11 cellular contexts compared by ENCODE assay signal in the genomic region with DNA sequence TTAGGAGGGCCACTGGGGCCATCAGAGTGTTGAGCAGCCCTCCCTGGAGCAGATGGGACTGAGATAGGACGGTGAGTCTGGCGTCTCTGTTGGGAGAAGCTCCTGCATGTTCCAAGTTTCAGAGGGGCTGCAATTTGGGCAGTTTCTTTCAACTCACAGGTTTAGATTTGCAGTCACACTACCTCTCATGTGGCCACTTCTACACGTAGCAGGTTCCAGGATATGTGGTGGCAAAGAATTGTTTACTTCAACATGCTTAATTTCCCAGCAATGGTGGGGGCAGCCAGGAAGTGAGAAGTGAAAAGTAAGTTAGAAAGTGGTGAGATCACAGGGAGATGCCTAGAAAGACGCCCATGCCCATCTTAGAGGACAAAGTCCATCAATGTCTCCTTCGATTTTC. TPM values are rescaled to one million over a fixed set of nuclear protein-coding genes. Genes with fewer than 3 reads are reported as not detected.
DNase-seq lines count a peak whose midpoint lies in the region; ATAC-seq and TF ChIP-seq lines count a peak whose summit lies in the region.
"Had no signal": no experiment of that assay in that cellular context is flagged by ENCODE, and none has a peak within 500 bp of the region (broad histone marks: within the 10 kb centered on the region; RNA-seq: fewer than 3 reads in every experiment).

No MANE protein-coding gene starts in this region.

- H3K4me3 ChIP-seq in CD8-positive, alpha-beta memory T cell (ENCODE audit: low read length) = peak overlapping the region; percentile 32
- H3K4me3 ChIP-seq in adrenal gland = no peak overlapping the region
- H3K4me3 ChIP-seq: skin epidermis had no signal

- no peaks in the 10 kb centered on the region for H3K9me3 Mint-ChIP-seq in CD8-positive, alpha-beta memory T cell
- no peaks in the 10 kb centered on the region for H3K9me3 Mint-ChIP-seq in activated T-helper 17 cell treated with anti-CD3 and anti-CD28 coated beads, Interleukin-2, amount 50 U/mL, for 72 hours
- H3K9me3 Mint-ChIP-seq in naive thymus-derived CD8-positive, alpha-beta T cell = peaks cover 0 to 1% (median 0%) of the 10 kb centered on the region in 9 donors

- peak overlapping the region; percentile 84 to 97 (median 88) for H3K27ac Mint-ChIP-seq in CD8-positive, alpha-beta memory T cell
- peak overlapping the region; percentile 95 for H3K27ac Mint-ChIP-seq in activated T-helper 17 cell treated with anti-CD3 and anti-CD28 coated beads, Interleukin-2, amount 50 U/mL, for 72 hours
- H3K27ac Mint-ChIP-seq in naive thymus-derived CD8-positive, alpha-beta T cell = peak overlapping the region; percentile 82 to 98 (median 93)

- TF ChIP-seq POLR2A in adrenal gland (IDR thresholded peaks at IDR 0.05) = no peak

- TF ChIP-seq CTCF in adrenal gland (IDR thresholded peaks at IDR 0.05) = no peak

- no peaks in the 10 kb centered on the region for H3K36me3 ChIP-seq in CD8-positive, alpha-beta memory T cell (ENCODE audit: insufficient read depth, low read length)
- H3K36me3 ChIP-seq in adrenal gland (replicated peaks in 1 of 2) = no peaks in the 10 kb centered on the region
- H3K36me3 ChIP-seq: BE2C had no signal

- H3K4me1 ChIP-seq in CD8-positive, alpha-beta memory T cell (ENCODE audit: insufficient read depth, low read length) = peaks cover 100% of the 10 kb centered on the region
- H3K4me1 ChIP-seq in adrenal gland (replicated peaks in 1 of 2) = peaks cover 6 to 18% of the 10 kb centered on the region in 2 donors
- H3K4me1 ChIP-seq: BE2C had no signal

- CTCF ChIA-PET in CD8-positive, alpha-beta memory T cell (lab: Charles Lee) = interaction anchor here (0.8 to 1.6 kb wide), 7 partner anchors 8 to 351 kb away, joined by 3 to 5 read pairs (median 3); no protein-coding TSS in a partner anchor

- peaks cover 19 to 39% (median 20%) of the 10 kb centered on the region in 3 donors for H3K36me3 Mint-ChIP-seq in CD8-positive, alpha-beta memory T cell
- H3K36me3 Mint-ChIP-seq in activated T-helper 17 cell treated with anti-CD3 and anti-CD28 coated beads, Interleukin-2, amount 50 U/mL, for 72 hours (ENCODE audit: low read depth) = peaks cover 99% of the 10 kb centered on the region
- H3K36me3 Mint-ChIP-seq in naive thymus-derived CD8-positive, alpha-beta T cell = peaks cover 0 to 54% (median 14%) of the 10 kb centered on the region in 3 donors

- H3K27me3 ChIP-seq in CD8-positive, alpha-beta memory T cell (ENCODE audit: insufficient read depth, low read length, poor library complexity, severe bottlenecking) = no peaks in the 10 kb centered on the region
- H3K27me3 ChIP-seq in adrenal gland = no peaks in the 10 kb centered on the region
- H3K27me3 ChIP-seq: BE2C had no signal

- H3K9me3 ChIP-seq in CD8-positive, alpha-beta memory T cell (ENCODE audit: low read length) = no peaks in the 10 kb centered on the region
- no peaks in the 10 kb centered on the region for H3K9me3 ChIP-seq in adrenal gland (replicated peaks in 1 of 3)
- H3K9me3 ChIP-seq: BE2C had no signal

- H3K4me1 Mint-ChIP-seq in CD8-positive, alpha-beta memory T cell = peaks cover 98 to 100% (median 100%) of the 10 kb centered on the region in 3 donors
- peaks cover 72% of the 10 kb centered on the region for H3K4me1 Mint-ChIP-seq in activated T-helper 17 cell treated with anti-CD3 and anti-CD28 coated beads, Interleukin-2, amount 50 U/mL, for 72 hours
- peaks cover 47 to 100% (median 98%) of the 10 kb centered on the region in 4 donors for H3K4me1 Mint-ChIP-seq in naive thymus-derived CD8-positive, alpha-beta T cell

- 82 to 86% (median 85%) methylated on average over 5 of the region's 5 CpGs for WGBS in adrenal gland, 4 donors

- POLR2A ChIA-PET in CD8-positive, alpha-beta memory T cell (lab: Charles Lee) = interaction anchor here (1.1 to 1.6 kb wide), 3 partner anchors 14 to 24 kb away, joined by 4 to 5 read pairs (median 4); no protein-coding TSS in a partner anchor
- POLR2A ChIA-PET in naive thymus-derived CD8-positive, alpha-beta T cell (lab: Charles Lee) = interaction anchor here (0.6 to 7.1 kb wide), 10 partner anchors 8 to 418 kb away, joined by 3 to 58 read pairs (median 4); partner anchors contain the start of gene NCK2

- intact Hi-C loops in adrenal gland (cut with DNase I) = no loop called here

- peak in 3 of 5 donors; percentile 63 to 83 (median 66) for DNase-seq in CD8-positive, alpha-beta memory T cell
- DNase-seq in naive thymus-derived CD8-positive, alpha-beta T cell = peak in 9 of 10 donors; percentile 41 to 85 (median 71)
- DNase-seq in NOMO-1 (lab: John Stamatoyannopoulos, UW; ENCODE audit: unreplicated experiment in 2 of 2) (no peak), adrenal gland (no peak), D341Med (ENCODE audit: low spot score) (no peak)
- DNase-seq: BE2C, NCI-H526 treated with DMSO at 0.1 percent for 48 hours had no signal

- H3K27ac ChIP-seq in CD8-positive, alpha-beta memory T cell (ENCODE audit: low read depth, low read length) = peak overlapping the region; percentile 48
- no peak overlapping the region for H3K27ac ChIP-seq in adrenal gland

- no peaks in the 10 kb centered on the region for H3K27me3 Mint-ChIP-seq in CD8-positive, alpha-beta memory T cell
- no peaks in the 10 kb centered on the region for H3K27me3 Mint-ChIP-seq in activated T-helper 17 cell treated with anti-CD3 and anti-CD28 coated beads, Interleukin-2, amount 50 U/mL, for 72 hours
- no peaks in the 10 kb centered on the region for H3K27me3 Mint-ChIP-seq in naive thymus-derived CD8-positive, alpha-beta T cell

- H3K4me3 Mint-ChIP-seq in CD8-positive, alpha-beta memory T cell = peak overlapping the region; percentile 44 to 86 (median 65)
- H3K4me3 Mint-ChIP-seq in activated T-helper 17 cell treated with anti-CD3 and anti-CD28 coated beads, Interleukin-2, amount 50 U/mL, for 72 hours = peak overlapping the region; percentile 98
- H3K4me3 Mint-ChIP-seq in naive thymus-derived CD8-positive, alpha-beta T cell = peak overlapping the region; percentile 61 to 99 (median 70)

- ATAC-seq in HG02763 (IDR thresholded peaks at IDR 0.05; ENCODE audit: unreplicated experiment) (peak; percentile 39), HG02571 (IDR thresholded peaks at IDR 0.05; ENCODE audit: unreplicated experiment) (no peak)
- peak; percentile 58 for ATAC-seq in activated T-helper 17 cell treated with anti-CD3 and anti-CD28 coated beads, Interleukin-2, amount 50 U/mL, for 72 hours (replicated peaks)
- ATAC-seq in naive thymus-derived CD8-positive, alpha-beta T cell = peak; percentile 65 to 76

RNA-seq across cellular contexts. Expression of gene NCK2, which starts 9.3 kb away (rescaled TPM):
- total RNA-seq in CD8-positive, alpha-beta memory T cell = 10 to 100 TPM; 72.4 to 76.1 TPM
- 77.9 TPM for polyA plus RNA-seq in CD8-positive, alpha-beta memory T cell
- 10 to 100 TPM; 75.4 to 85.4 TPM for total RNA-seq in activated T-helper 17 cell treated with anti-CD3 and anti-CD28 coated beads, Interleukin-2, amount 50 U/mL, for 72 hours
- total RNA-seq in naive thymus-derived CD8-positive, alpha-beta T cell = 100 to 1,000 TPM; 119 to 124 TPM
- 100 to 1,000 TPM in 1 of 3 donors, 10 to 100 TPM in 2; 36.6 to 110 (median 67.8) TPM for polyA plus RNA-seq in naive thymus-derived CD8-positive, alpha-beta T cell
- 10 to 100 TPM; 29.8 to 56.0 (median 43.4) TPM for total RNA-seq in adrenal gland
- 10 to 100 TPM; 13.7 to 20.5 (median 18.2) TPM for polyA plus RNA-seq in adrenal gland

Comparison
In these comparisons a context has a peak if more than half of its experiments do, and no peak if none do; other contexts are left out.
1. DNase-seq: peak in CD8-positive, alpha-beta memory T cell (3 of 5) and naive thymus-derived CD8-positive, alpha-beta T cell (9 of 10); none in NOMO-1 (0 of 2), adrenal gland (0 of 7) and D341Med (single experiment).
2. Peak in every context shown above with its lines, with median percentiles within 50 percentile points of each other: H3K27ac Mint-ChIP-seq and H3K4me3 Mint-ChIP-seq.